ENCODE assay signal across 15 cellular contexts in the genomic region with DNA sequence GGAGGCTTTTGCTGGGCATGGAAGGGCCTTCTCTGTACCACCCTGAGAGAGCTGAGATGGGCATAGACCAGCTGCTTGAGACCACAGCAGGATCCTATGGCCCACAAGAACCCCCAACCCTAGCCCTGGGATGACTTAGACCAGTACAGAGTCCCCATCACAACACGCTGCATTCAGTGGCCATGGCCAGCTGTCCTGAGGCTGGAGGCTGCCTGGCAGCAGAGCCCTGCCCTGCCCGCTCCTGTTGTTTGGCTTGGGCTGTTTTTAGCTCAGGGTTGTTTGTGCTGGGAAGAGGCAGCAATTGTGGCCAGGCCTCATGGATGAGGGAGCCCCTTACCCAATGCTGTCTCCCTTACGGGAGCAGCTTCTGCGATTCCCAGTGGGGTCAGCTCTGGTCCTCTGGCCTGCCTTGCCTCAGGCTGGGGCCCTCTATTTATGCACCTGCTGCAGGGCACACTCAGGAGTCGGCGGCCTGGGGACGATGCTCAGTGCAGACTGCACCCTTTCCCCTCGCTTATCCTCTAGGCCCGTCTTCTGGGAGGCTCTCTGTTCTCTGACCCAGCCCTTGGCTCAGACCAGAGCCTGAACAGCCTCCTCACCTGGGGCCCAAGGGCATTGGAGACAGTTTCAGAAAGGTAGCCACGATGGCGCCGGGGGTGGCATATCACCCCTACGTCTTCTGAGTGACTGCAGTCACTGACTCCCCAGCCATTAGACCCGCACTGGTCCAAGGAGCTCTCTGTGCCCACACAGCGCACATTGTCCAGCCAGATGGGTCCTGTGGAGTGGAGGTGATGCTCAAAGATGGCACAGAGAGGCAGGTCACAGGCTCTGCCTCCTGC. TPM values are rescaled to one million over a fixed set of nuclear protein-coding genes. Genes with fewer than 3 reads are reported as not detected.
DNase-seq lines count a peak whose midpoint lies in the region; ATAC-seq, FAIRE-seq and TF ChIP-seq lines count a peak whose summit lies in the region.
"Had no signal": no experiment of that assay in that cellular context is flagged by ENCODE, and none has a peak within 500 bp of the region (broad histone marks: within the 10 kb centered on the region; RNA-seq: fewer than 3 reads in every experiment).

No MANE protein-coding gene starts in this region.

- no peaks in the 10 kb centered on the region for H3K27me3 Mint-ChIP-seq in osteocyte (ENCODE audit: unreplicated experiment)

- H3K27ac Mint-ChIP-seq in osteocyte (ENCODE audit: unreplicated experiment) = no peak overlapping the region
- H3K27ac Mint-ChIP-seq: B cell had no signal

- intact Hi-C loops in heart right ventricle (cut with DNase I) = loop anchor here in 8 of 10 donors (1.0 to 10.0 kb wide), 4 partner anchors 46 to 153 kb away; a partner anchor contains a TSS

- peaks cover 5% of the 10 kb centered on the region for H3K4me1 Mint-ChIP-seq in osteocyte (ENCODE audit: unreplicated experiment)
- H3K4me1 Mint-ChIP-seq: B cell; CD4-positive, alpha-beta memory T cell had no signal

- peak; percentile 76 for DNase-seq in NCI-H1694 treated with DMSO at 0.1 percent for 48 hours (lab: John Stamatoyannopoulos, UW)
- DNase-seq in NCI-H1694 (lab: John Stamatoyannopoulos, UW) = no peak
- DNase-seq in right atrium auricular region (ENCODE audit: low spot score) = peak; percentile 42
- DNase-seq in heart right ventricle = no peak
- DNase-seq in osteocyte (ENCODE audit: extremely low spot score, unreplicated experiment) = peak; percentile 82
- no peak for DNase-seq in urothelium cell line (ENCODE audit: low spot score)
- DNase-seq: CD4-positive, alpha-beta memory T cell; NCI-H1417; NCI-H1930 had no signal

- H3K36me3 Mint-ChIP-seq in osteocyte (ENCODE audit: unreplicated experiment) = no peaks in the 10 kb centered on the region

- no peaks in the 10 kb centered on the region for H3K9me3 ChIP-seq in right atrium auricular region
- H3K9me3 ChIP-seq in heart right ventricle = no peaks in the 10 kb centered on the region

- H3K27ac ChIP-seq in right atrium auricular region (no peak overlapping the region), heart right ventricle (no peak overlapping the region)
- H3K27ac ChIP-seq: SK-N-MC had no signal

- 87 to 88% methylated on average over 15 of the region's 15 CpGs for WGBS in heart right ventricle, 2 donors

- ATAC-seq in heart right ventricle (no peak), GM18868 (IDR thresholded peaks at IDR 0.05; ENCODE audit: unreplicated experiment) (no peak)
- ATAC-seq: K562 had no signal

- H3K4me1 ChIP-seq in right atrium auricular region = peaks cover 0 to 11% of the 10 kb centered on the region in 2 donors
- H3K4me1 ChIP-seq in heart right ventricle = peaks cover 0 to 14% (median 4%) of the 10 kb centered on the region in 9 donors

- H3K27me3 ChIP-seq in right atrium auricular region (no peaks in the 10 kb centered on the region), heart right ventricle (peaks cover 0 to 7% (median 0%) of the 10 kb centered on the region in 7 donors)

- H3K9me3 Mint-ChIP-seq in osteocyte (ENCODE audit: unreplicated experiment) = no peaks in the 10 kb centered on the region

- H3K36me3 ChIP-seq in right atrium auricular region = no peaks in the 10 kb centered on the region
- peaks cover 0 to 5% (median 0%) of the 10 kb centered on the region in 9 donors for H3K36me3 ChIP-seq in heart right ventricle

- TF ChIP-seq CTCF in right atrium auricular region (IDR thresholded peaks at IDR 0.05) (no peak), heart right ventricle (IDR thresholded peaks at IDR 0.05) (no peak), osteocyte (IDR thresholded peaks at IDR 0.05) (no peak)

- H3K4me3 ChIP-seq in right atrium auricular region (no peak overlapping the region), heart right ventricle (no peak overlapping the region)
- H3K4me3 ChIP-seq: K562, SK-N-MC had no signal

- H3K4me3 Mint-ChIP-seq in osteocyte (ENCODE audit: unreplicated experiment) = no peak overlapping the region
- H3K4me3 Mint-ChIP-seq: B cell; CD4-positive, alpha-beta memory T cell had no signal

- FAIRE-seq in urothelium cell line (lab: Jason Lieb, UNC) = no peak
- FAIRE-seq: GM12892, GM18507, K562 had no signal

RNA-seq across cellular contexts. Expression of a gene that starts 6.3 kb away (rescaled TPM):
- total RNA-seq in right atrium auricular region (1 to 10 TPM; 1.5 to 1.6 TPM), heart right ventricle (10 to 100 TPM in 1 of 10 donors, 1 to 10 TPM in 8, under 1 TPM in 1; 0.72 to 13.5 (median 1.9) TPM), osteocyte (2.1 and 2.9 TPM in 2 replicates)
- 1 to 10 TPM; 1.7 to 5.6 TPM for polyA plus RNA-seq in heart right ventricle
- total RNA-seq: B cell; CD4-positive, alpha-beta memory T cell had no signal

Comparison
In these comparisons a context has a peak if more than half of its experiments do, and no peak if none do; other contexts are left out.
1. DNase-seq: peak in NCI-H1694 treated with DMSO at 0.1 percent for 48 hours (single experiment), right atrium auricular region (single experiment) and osteocyte (single experiment); none in NCI-H1694 (single experiment), heart right ventricle (0 of 2) and urothelium cell line (single experiment).